8 cellular contexts compared by ENCODE assay signal in genomic region chr11:118572914-118573550, GRCh38. TPM values are rescaled to one million over a fixed set of nuclear protein-coding genes. Genes with fewer than 3 reads are reported as not detected.
DNase-seq lines count a peak whose midpoint lies in the region; ATAC-seq and TF ChIP-seq lines count a peak whose summit lies in the region.

No MANE protein-coding gene starts in this region.

- ATAC-seq in HG02623 (IDR thresholded peaks at IDR 0.05; ENCODE audit: unreplicated experiment): peak; percentile 19
- ATAC-seq in gastrocnemius medialis: peak; percentile 5 to 26

- H3K4me2 ChIP-seq in OCI-LY3 (ENCODE audit: low read length): peak overlapping the region; percentile 91
- peak overlapping the region; percentile 86 for H3K4me2 ChIP-seq in hepatocyte

- no peak for TF ChIP-seq CTCF in OCI-LY3 (IDR thresholded peaks at IDR 0.05; ENCODE audit: low read depth, low read length)
- TF ChIP-seq CTCF in hepatocyte (IDR thresholded peaks at IDR 0.05; ENCODE audit: poor library complexity): no peak
- no peak for TF ChIP-seq CTCF in gastrocnemius medialis (IDR thresholded peaks at IDR 0.05 in 4 of 5, conservative IDR thresholded peaks at IDR 0.05 in 1 of 5)

- H3K4me1 ChIP-seq in OCI-LY3 (ENCODE audit: low read length): peaks cover 26% of the 10 kb centered on the region
- H3K4me1 ChIP-seq in hepatocyte (ENCODE audit: insufficient read depth): peaks cover 13% of the 10 kb centered on the region
- peaks cover 30 to 49% of the 10 kb centered on the region in 2 donors for H3K4me1 ChIP-seq in gastrocnemius medialis

- WGBS in adipose tissue, 3 donors: 2 to 3% (median 2%) methylated on average over 12 of the region's 12 CpGs
- 4% methylated on average over 12 of the region's 12 CpGs for WGBS in hepatocyte (ENCODE audit: low lambda C conversion rate, missing lambda C conversion rate)

- H3K9me2 ChIP-seq in hepatocyte (replicated peaks; ENCODE audit: insufficient read depth): no peaks in the 10 kb centered on the region

- H3K79me2 ChIP-seq in OCI-LY3 (ENCODE audit: low read length) (peaks cover 59% of the 10 kb centered on the region), hepatocyte (peaks cover 71% of the 10 kb centered on the region)

- H3K4me3 ChIP-seq in OCI-LY3 (ENCODE audit: low read length) (peak overlapping the region; percentile 98), hepatocyte (peak overlapping the region; percentile 99), gastrocnemius medialis (peak overlapping the region; percentile 79 to 99 (median 99))

- H3K36me3 ChIP-seq in OCI-LY3 (replicated peaks; ENCODE audit: low read depth, low read length) (peaks cover 16% of the 10 kb centered on the region), hepatocyte (replicated peaks; ENCODE audit: insufficient read depth, low read depth) (no peaks in the 10 kb centered on the region), gastrocnemius medialis (no peaks in the 10 kb centered on the region)

- TF ChIP-seq POLR2A in gastrocnemius medialis (IDR thresholded peaks at IDR 0.05): no peak

- peak in 2 of 3 experiments; percentile 32 to 60 for DNase-seq in NCI-H1417 (lab: John Stamatoyannopoulos, UW)
- no peak for DNase-seq in NCI-H1417 treated with DMSO at 0.1 percent for 48 hours (lab: John Stamatoyannopoulos, UW)
- DNase-seq in hepatocyte (ENCODE audit: low spot score): peak; percentile 56
- DNase-seq in gastrocnemius medialis: no peak
- no peak for DNase-seq in NCI-H510A treated with DMSO at 0.1 percent for 48 hours (lab: John Stamatoyannopoulos, UW)

- no peaks in the 10 kb centered on the region for H3K9me3 ChIP-seq in OCI-LY3 (ENCODE audit: insufficient read depth, low read length)
- no peaks in the 10 kb centered on the region for H3K9me3 ChIP-seq in hepatocyte (ENCODE audit: low read depth)
- H3K9me3 ChIP-seq in gastrocnemius medialis: no peaks in the 10 kb centered on the region

- H3K27me3 ChIP-seq in OCI-LY3 (ENCODE audit: low read depth, low read length): no peaks in the 10 kb centered on the region
- no peaks in the 10 kb centered on the region for H3K27me3 ChIP-seq in hepatocyte
- H3K27me3 ChIP-seq in gastrocnemius medialis: no peaks in the 10 kb centered on the region

- intact Hi-C loops in gastrocnemius medialis (cut with DNase I; ENCODE audit: low total_unique reads): no loop called here

- peak overlapping the region; percentile 80 for H3K27ac ChIP-seq in OCI-LY3 (ENCODE audit: low read length)
- peak overlapping the region; percentile 97 for H3K27ac ChIP-seq in adipose tissue (ENCODE audit: low read depth, low read length)
- peak overlapping the region; percentile 100 for H3K27ac ChIP-seq in hepatocyte
- H3K27ac ChIP-seq in gastrocnemius medialis: peak overlapping the region; percentile 90 to 99 (median 99)

- no peak overlapping the region for H2AFZ ChIP-seq in OCI-LY3 (ENCODE audit: low read depth, low read length)
- peak overlapping the region; percentile 61 for H2AFZ ChIP-seq in hepatocyte

- H4K20me1 ChIP-seq in OCI-LY3 (ENCODE audit: insufficient read depth, low read length) (peaks cover 49% of the 10 kb centered on the region), hepatocyte (ENCODE audit: insufficient read depth, poor library complexity, severe bottlenecking) (peaks cover 48% of the 10 kb centered on the region)

- in situ Hi-C loops in gastrocnemius medialis (cut with MboI; ENCODE audit: low sequenced_read_pairs in 4 of 4): no loop called here

- peak overlapping the region; percentile 99 for H3K9ac ChIP-seq in OCI-LY3 (ENCODE audit: low read length)

RNA-seq across cellular contexts. Expression of gene ARCN1, which starts 0.8 kb away (rescaled TPM):
- polyA plus RNA-seq in adipose tissue (10 to 100 TPM; 73.5 to 82.1 (median 73.9) TPM), hepatocyte (166 and 194 TPM in 2 replicates)
- total RNA-seq in hepatocyte (177 and 190 TPM in 2 replicates), gastrocnemius medialis (10 to 100 TPM; 48.7 to 78.7 (median 65.4) TPM)

RNA-seq across cellular contexts. Expression of gene IFT46, which starts 7.3 kb away (rescaled TPM):
- polyA plus RNA-seq in adipose tissue (10 to 100 TPM; 12.4 to 22.5 (median 15.1) TPM), hepatocyte (12.3 and 12.6 TPM in 2 replicates)
- total RNA-seq in hepatocyte (20.6 and 21.0 TPM in 2 replicates), gastrocnemius medialis (10 to 100 TPM; 14.1 to 25.1 (median 15.4) TPM)

RNA-seq across cellular contexts. Expression of gene PHLDB1, which starts 34.4 kb away (rescaled TPM):
- polyA plus RNA-seq in adipose tissue (100 to 1,000 TPM in 2 of 3 donors, 10 to 100 TPM in 1; 31.5 to 339 (median 208) TPM), hepatocyte (71.1 and 73.0 TPM in 2 replicates)
- total RNA-seq in hepatocyte (45.8 and 51.8 TPM in 2 replicates), gastrocnemius medialis (10 to 100 TPM; 16.5 to 35.7 (median 22.7) TPM)

RNA-seq across cellular contexts. Expression of gene TMEM25, which starts 42.0 kb away (rescaled TPM):
- polyA plus RNA-seq in adipose tissue: 10 to 100 TPM in 1 of 3 donors, 1 to 10 TPM in 2; 5.5 to 13.4 (median 6.4) TPM
- 30.6 and 32.3 TPM in 2 replicates for total RNA-seq in hepatocyte
- 35.6 and 42.9 TPM in 2 replicates for polyA plus RNA-seq in hepatocyte
- 10 to 100 TPM in 2 of 4 donors, 1 to 10 TPM in 2; 2.5 to 36.6 (median 10.7) TPM for total RNA-seq in gastrocnemius medialis

RNA-seq across cellular contexts. Expression of gene TTC36, which starts 45.8 kb away (rescaled TPM):
- polyA plus RNA-seq in adipose tissue (10 to 100 TPM in 1 of 3 donors, 1 to 10 TPM in 2; 1.0 to 12.6 (median 2.8) TPM), hepatocyte (2.1 and 3.1 TPM in 2 replicates)
- total RNA-seq in hepatocyte (1.9 and 4.9 TPM in 2 replicates), gastrocnemius medialis (1 to 10 TPM in 1 of 4 donors, under 1 TPM in 1, not detected in 2; 0.55 to 3.8 TPM)

Comparison
In these comparisons a context has a peak if more than half of its experiments do, and no peak if none do; other contexts are left out.
1. DNase-seq: peak in NCI-H1417 (2 of 3) and hepatocyte (single experiment); none in NCI-H1417 treated with DMSO at 0.1 percent for 48 hours (single experiment), gastrocnemius medialis (0 of 2) and NCI-H510A treated with DMSO at 0.1 percent for 48 hours (single experiment).
2. Peak in every context shown above with its lines, with median percentiles within 50 percentile points of each other: H3K27ac ChIP-seq and H3K4me3 ChIP-seq.